ENCODE assay signal across 24 cellular contexts in genomic region chr11:130433357-130433756, GRCh38. TPM values are rescaled to one million over a fixed set of nuclear protein-coding genes. Genes with fewer than 3 reads are reported as not detected.
DNase-seq lines count a peak whose midpoint lies in the region; ATAC-seq, FAIRE-seq and TF ChIP-seq lines count a peak whose summit lies in the region.
"Had no signal": no experiment of that assay in that cellular context is flagged by ENCODE, and none has a peak within 500 bp of the region (broad histone marks: within the 10 kb centered on the region; RNA-seq: fewer than 3 reads in every experiment).

No MANE protein-coding gene starts in this region.

- H3K4me1 ChIP-seq in HepG2 (ENCODE audit: insufficient read depth, low read length) (no peaks in the 10 kb centered on the region), right lobe of liver (no peaks in the 10 kb centered on the region)

- in situ Hi-C loops in HepG2 (cut with HindIII; ENCODE audit: extremely low pct_ligation_motif_present, low pct_unique_long_range_greater_than_20kb), result loop anchor here (5.0 to 10.0 kb wide), 2 partner anchors 391 to 459 kb away; no protein-coding TSS in a partner anchor

- no peak for TF ChIP-seq RAD21 in HepG2 (CRISPR knock-in tag; IDR thresholded peaks at IDR 0.05)

- DNase-seq in HepG2 (ENCODE audit: low spot score) (no peak), right lobe of liver (no peak), amniotic epithelial cell (ENCODE audit: low read depth) (peak; percentile 20), fibroblast of villous mesenchyme (ENCODE audit: low read depth) (peak; percentile 52), LoVo (ENCODE audit: low spot score) (no peak), putamen (ENCODE audit: low spot score) (no peak), posterior cingulate gyrus (no peak)
- DNase-seq: 8988T; ACHN; C1 segment of cervical spinal cord; Calu3; CD4-positive, alpha-beta memory T cell; COR-L47; DMS53; DMS79 treated with DMSO at 0.1 percent for 48 hours; GF-D8; GOT3; H7; HCEC 1CT had no signal

- TF ChIP-seq CTCF in HepG2 (CRISPR knock-in tag; IDR thresholded peaks at IDR 0.05) (no peak), right lobe of liver (IDR thresholded peaks at IDR 0.05) (no peak), fibroblast of villous mesenchyme (IDR thresholded peaks at IDR 0.05; ENCODE audit: insufficient read depth, low read depth, low read length) (no peak)

- H3K4me2 ChIP-seq in HepG2 (ENCODE audit: low read depth, low read length), result no peak overlapping the region
- H3K4me2 ChIP-seq: A549 had no signal

- FAIRE-seq in HepG2 (lab: Jason Lieb, UNC), result no peak
- FAIRE-seq: A549, GM12891, GM18507 had no signal

- no peak for TF ChIP-seq EP300 in HepG2 (IDR thresholded peaks at IDR 0.05; ENCODE audit: low read depth in 2 of 2, low read length in 2 of 2)
- no peak for TF ChIP-seq EP300 in HepG2 (CRISPR knock-in tag; IDR thresholded peaks at IDR 0.05; ENCODE audit: borderline replicate concordance)

- no peak for TF ChIP-seq POLR2A in HepG2 (IDR thresholded peaks at IDR 0.05; ENCODE audit: insufficient read depth in 1 of 2, low read depth in 2 of 2, low read length in 2 of 2)
- TF ChIP-seq POLR2A in right lobe of liver (IDR thresholded peaks at IDR 0.05), result no peak

- no peak overlapping the region for H3K27ac ChIP-seq in HepG2 (ENCODE audit: extremely low read length, insufficient read depth, low read length)
- no peak overlapping the region for H3K27ac ChIP-seq in right lobe of liver

- CTCF ChIA-PET in HepG2 (lab: Yijun Ruan, JAX; ENCODE audit: low intra/inter-chr PET ratio, low total read pairs), result interaction anchor here (2.5 to 7.7 kb wide), 3 partner anchors 427 to 461 kb away, joined by 12 to 255 read pairs (median 113); no protein-coding TSS in a partner anchor

- H3K27me3 ChIP-seq in HepG2 (ENCODE audit: control insufficient read depth in 1 of 2, insufficient read depth in 2 of 2, low read length in 2 of 2) (peaks cover 0 to 22% of the 10 kb centered on the region in 2 experiments; a peak in 4 of 5 replicates), right lobe of liver (peaks cover 0 to 9% of the 10 kb centered on the region in 2 donors)

- no peaks in the 10 kb centered on the region for H3K36me3 ChIP-seq in HepG2 (replicated peaks in 1 of 2; ENCODE audit: control insufficient read depth in 1 of 2, insufficient read depth in 2 of 2, low read length in 2 of 2)
- no peaks in the 10 kb centered on the region for H3K36me3 ChIP-seq in right lobe of liver

- BruUV-seq in HepG2 (replicated peaks; lab: Mats Ljungman, UMichigan), result no TSS peak

- intact Hi-C loops in HepG2 (cut with micrococcal nuclease; ENCODE audit: unreplicated experiment), result no loop called here
- intact Hi-C loops in right lobe of liver (cut with DNase I), result loop anchor here in 1 of 2 donors (10.0 kb wide), 1 partner anchor 231 kb away; no protein-coding TSS in a partner anchor
- intact Hi-C loops in posterior cingulate gyrus (cut with DNase I), result loop anchor here (10.0 kb wide), 1 partner anchor 461 kb away; no protein-coding TSS in a partner anchor

- POLR2A ChIA-PET in HepG2 (lab: Yijun Ruan, JAX), result no interaction called here

- H2AFZ ChIP-seq in HepG2 (ENCODE audit: low read length), result no peak overlapping the region

- ATAC-seq in HepG2 (no peak), right lobe of liver (no peak)
- ATAC-seq: A549 had no signal

- 16% methylated on average over 4 of the region's 4 CpGs for WGBS in HepG2 (ENCODE audit: low lambda C conversion rate)
- 72% methylated on average over 4 of the region's 4 CpGs for WGBS in right lobe of liver (ENCODE audit: insufficient coverage, low coverage, low lambda C conversion rate, missing lambda C conversion rate)

- no peaks in the 10 kb centered on the region for H3K79me2 ChIP-seq in HepG2 (ENCODE audit: insufficient read depth, low read length)

- no peak overlapping the region for H3K4me3 ChIP-seq in HepG2 (replicated peaks in 1 of 3; ENCODE audit: insufficient read depth in 1 of 3, low read depth in 2 of 3, low read length in 3 of 3)
- no peak overlapping the region for H3K4me3 ChIP-seq in right lobe of liver
- H3K4me3 ChIP-seq in fibroblast of villous mesenchyme (ENCODE audit: low read depth, low read length), result no peak overlapping the region
- H3K4me3 ChIP-seq: A549 had no signal

- H4K20me1 ChIP-seq in HepG2 (ENCODE audit: insufficient read depth, low read length), result no peaks in the 10 kb centered on the region

- no peaks in the 10 kb centered on the region for H3K9me3 ChIP-seq in HepG2 (ENCODE audit: low read length)
- H3K9me3 ChIP-seq in right lobe of liver, result no peaks in the 10 kb centered on the region
- H3K9me3 ChIP-seq: A549 had no signal

- no peak overlapping the region for H3K9ac ChIP-seq in HepG2 (ENCODE audit: insufficient read depth, low read depth, low read length)

TF ChIP-seq in HepG2, 621 proteins besides CTCF, POLR2A, EP300 and RAD21:
- no peak for TF ChIP-seq WIZ (CRISPR knock-in tag; IDR thresholded peaks at IDR 0.05)
- peak; percentile 43; the same call in 1 of the 2 replicates for TF ChIP-seq CEBPB (IDR thresholded peaks at IDR 0.05; ENCODE audit: borderline replicate concordance, low read depth, low read length)
TF ChIP-seq in HepG2: peak in this region for 1.

RNA-seq across cellular contexts. Expression of gene ADAMTS8, which starts 4.9 kb away (rescaled TPM):
- total RNA-seq in HepG2 (2016; rRNA removed; fragmentation: Illumina TruSeq; extraction: Trizol), result not detected in 2 replicates
- not detected in 2 replicates for total RNA-seq in HepG2 (2016; cell fraction: cytosol; rRNA removed; fragmentation: Illumina TruSeq; extraction: Trizol; ENCODE audit: low read depth)
- total RNA-seq in HepG2 (2016; cell fraction: insoluble cytoplasmic fraction; rRNA removed; fragmentation: Illumina TruSeq; extraction: Trizol), result not detected in 2 replicates
- total RNA-seq in HepG2 (2016; cell fraction: membrane; rRNA removed; fragmentation: Illumina TruSeq; extraction: Trizol), result not detected in 2 replicates
- not detected in 2 replicates for total RNA-seq in HepG2 (2016; cell fraction: nucleus; rRNA removed; fragmentation: Illumina TruSeq; extraction: Trizol)
- not detected in 2 replicates for polyA plus RNA-seq in HepG2 (2011; rRNA removed)
- polyA plus RNA-seq in HepG2 (2011; cell fraction: cytosol; rRNA removed), result not detected in 2 replicates
- not detected in 2 replicates for polyA plus RNA-seq in HepG2 (2011; cell fraction: nucleus; rRNA removed)
- polyA plus RNA-seq in HepG2 (2012), result not detected in 2 replicates
- not detected in 2 replicates for polyA plus RNA-seq in HepG2 (2016; cell fraction: cytosol; fragmentation: Illumina TruSeq; extraction: Trizol; ENCODE audit: low read depth)
- polyA plus RNA-seq in HepG2 (2016; cell fraction: insoluble cytoplasmic fraction; fragmentation: Illumina TruSeq; extraction: Trizol; ENCODE audit: low read depth), result not detected in 2 replicates
- not detected in 2 replicates for polyA plus RNA-seq in HepG2 (2016; cell fraction: membrane; fragmentation: Illumina TruSeq; extraction: Trizol; ENCODE audit: low read depth)
- polyA plus RNA-seq in HepG2 (2016; cell fraction: nucleus; fragmentation: Illumina TruSeq; extraction: Trizol; ENCODE audit: insufficient read depth, low read depth), result not detected in 2 replicates
- polyA minus RNA-seq in HepG2 (2011; rRNA and poly(A)+ RNA removed; ENCODE audit: low replicate concordance), result not detected in 2 replicates
- not detected in 2 replicates for polyA minus RNA-seq in HepG2 (2011; cell fraction: cytosol; rRNA and poly(A)+ RNA removed)
- not detected in 2 replicates for polyA minus RNA-seq in HepG2 (2011; cell fraction: nucleus; rRNA and poly(A)+ RNA removed)
- under 1 TPM in 1 of 6 experiments, not detected in 5; 0.11 TPM for total RNA-seq in right lobe of liver
- total RNA-seq in fibroblast of villous mesenchyme, result not detected in 2 replicates
- total RNA-seq: Calu3; CD4-positive, alpha-beta memory T cell; Daoy; G401 had no signal
- polyA plus RNA-seq: CD4-positive, alpha-beta memory T cell had no signal

RNA-seq across cellular contexts. Expression of gene ADAMTS15, which starts 15.1 kb away (rescaled TPM):
- 0.02 TPM in 1 of 2 replicates, not detected in the other for total RNA-seq in HepG2 (2016; rRNA removed; fragmentation: Illumina TruSeq; extraction: Trizol)
- total RNA-seq in HepG2 (2016; cell fraction: cytosol; rRNA removed; fragmentation: Illumina TruSeq; extraction: Trizol; ENCODE audit: low read depth), result not detected in 2 replicates
- total RNA-seq in HepG2 (2016; cell fraction: insoluble cytoplasmic fraction; rRNA removed; fragmentation: Illumina TruSeq; extraction: Trizol), result not detected in 2 replicates
- not detected in 2 replicates for total RNA-seq in HepG2 (2016; cell fraction: membrane; rRNA removed; fragmentation: Illumina TruSeq; extraction: Trizol)
- not detected in 2 replicates for total RNA-seq in HepG2 (2016; cell fraction: nucleus; rRNA removed; fragmentation: Illumina TruSeq; extraction: Trizol)
- polyA plus RNA-seq in HepG2 (2011; rRNA removed), result 0.01 TPM in 1 of 2 replicates, not detected in the other
- not detected in 2 replicates for polyA plus RNA-seq in HepG2 (2011; cell fraction: cytosol; rRNA removed)
- not detected in 2 replicates for polyA plus RNA-seq in HepG2 (2011; cell fraction: nucleus; rRNA removed)
- not detected in 2 replicates for polyA plus RNA-seq in HepG2 (2012)
- polyA plus RNA-seq in HepG2 (2016; cell fraction: cytosol; fragmentation: Illumina TruSeq; extraction: Trizol; ENCODE audit: low read depth), result not detected in 2 replicates
- polyA plus RNA-seq in HepG2 (2016; cell fraction: insoluble cytoplasmic fraction; fragmentation: Illumina TruSeq; extraction: Trizol; ENCODE audit: low read depth), result not detected in 2 replicates
- polyA plus RNA-seq in HepG2 (2016; cell fraction: membrane; fragmentation: Illumina TruSeq; extraction: Trizol; ENCODE audit: low read depth), result not detected in 2 replicates
- not detected in 2 replicates for polyA plus RNA-seq in HepG2 (2016; cell fraction: nucleus; fragmentation: Illumina TruSeq; extraction: Trizol; ENCODE audit: insufficient read depth, low read depth)
- polyA minus RNA-seq in HepG2 (2011; rRNA and poly(A)+ RNA removed; ENCODE audit: low replicate concordance), result 0.63 TPM in 1 of 2 replicates, not detected in the other
- polyA minus RNA-seq in HepG2 (2011; cell fraction: cytosol; rRNA and poly(A)+ RNA removed), result not detected in 2 replicates
- polyA minus RNA-seq in HepG2 (2011; cell fraction: nucleus; rRNA and poly(A)+ RNA removed), result not detected in 2 replicates
- total RNA-seq in right lobe of liver, result 1 to 10 TPM in 1 of 6 experiments, under 1 TPM in 4, not detected in 1; 0.19 to 1.1 (median 0.31) TPM
- 2.2 and 2.9 TPM in 2 replicates for total RNA-seq in fibroblast of villous mesenchyme
- total RNA-seq: CD4-positive, alpha-beta memory T cell; G401 had no signal
- polyA plus RNA-seq: CD4-positive, alpha-beta memory T cell had no signal

Comparison
In these comparisons a context has a peak if more than half of its experiments do, and no peak if none do; other contexts are left out.
1. DNase-seq: peak in amniotic epithelial cell (single experiment) and fibroblast of villous mesenchyme (single experiment); none in HepG2 (single experiment), right lobe of liver (0 of 3), LoVo (single experiment), putamen (single experiment) and posterior cingulate gyrus (0 of 10).